In genomic region chr2:37604716-37605115, GRCh38 we compare ENCODE assay signal across 16 cellular contexts.
"Had no signal": no experiment of that assay in that cellular context is flagged by ENCODE, and none has a peak within 500 bp of the region (broad histone marks: within the 10 kb centered on the region; RNA-seq: fewer than 3 reads in every experiment).

No MANE protein-coding gene starts in this region.

- DNase-seq: activated CD4-positive, alpha-beta T cell treated with anti-CD3 and anti-CD28 coated beads, Interleukin-2, amount 50 U/mL, for 1 hour; activated naive CD4-positive, alpha-beta T cell treated with anti-CD3 and anti-CD28 coated beads for 36 hours; activated naive CD8-positive, alpha-beta T cell treated with anti-CD3 and anti-CD28 coated beads, Interleukin-2, amount 50 U/mL, for 24 hours; activated T-cell treated with anti-CD3 and anti-CD28 coated beads for 4 hours; heart left ventricle; sigmoid colon; stimulated activated CD4-positive, alpha-beta T cell treated with anti-CD3 and anti-CD28 coated beads, Interleukin-1b, Interleukin-23, amount 100 ng/mL, for 48 hours; stomach; testis had no signal

- H3K27ac Mint-ChIP-seq: activated naive CD4-positive, alpha-beta T cell treated with anti-CD3 and anti-CD28 coated beads for 36 hours; activated naive CD8-positive, alpha-beta T cell treated with anti-CD3 and anti-CD28 coated beads, Interleukin-2, amount 50 U/mL, for 24 hours; activated T-helper 17 cell treated with anti-CD3 and anti-CD28 coated beads, Interleukin-2, amount 50 U/mL, for 72 hours; neural progenitor cell had no signal

- H3K36me3 ChIP-seq: ascending aorta, cardiac muscle cell, esophagus muscularis mucosa, heart left ventricle, neural progenitor cell, sigmoid colon, stomach had no signal

- H2AFZ ChIP-seq: neural progenitor cell had no signal

- H3K9ac ChIP-seq: neural progenitor cell had no signal

- H3K4me3 Mint-ChIP-seq: activated naive CD4-positive, alpha-beta T cell treated with anti-CD3 and anti-CD28 coated beads for 36 hours; activated naive CD8-positive, alpha-beta T cell treated with anti-CD3 and anti-CD28 coated beads, Interleukin-2, amount 50 U/mL, for 24 hours; activated T-helper 17 cell treated with anti-CD3 and anti-CD28 coated beads, Interleukin-2, amount 50 U/mL, for 72 hours; neural progenitor cell had no signal

- H3K4me2 ChIP-seq: neural progenitor cell had no signal

- H3K27me3 Mint-ChIP-seq: activated naive CD8-positive, alpha-beta T cell treated with anti-CD3 and anti-CD28 coated beads, Interleukin-2, amount 50 U/mL, for 24 hours; activated T-helper 17 cell treated with anti-CD3 and anti-CD28 coated beads, Interleukin-2, amount 50 U/mL, for 72 hours had no signal

- H3K9me3 ChIP-seq: sigmoid colon, testis had no signal

- H3K4me3 ChIP-seq: ascending aorta, cardiac muscle cell, esophagus muscularis mucosa, heart left ventricle, lung, neural progenitor cell, sigmoid colon, stomach, testis had no signal

- H3K36me3 Mint-ChIP-seq: neural progenitor cell had no signal

- ATAC-seq: activated CD4-positive, CD25-positive, alpha-beta regulatory T cell treated with anti-CD3 and anti-CD28 coated beads, Interleukin-2, amount 50 U/mL, for 24 hours; activated naive CD8-positive, alpha-beta T cell treated with anti-CD3 and anti-CD28 coated beads, Interleukin-2, amount 50 U/mL, for 24 hours; activated T-helper 17 cell treated with anti-CD3 and anti-CD28 coated beads, Interleukin-2, amount 50 U/mL, for 72 hours; heart left ventricle had no signal

- H3K4me1 ChIP-seq: neural progenitor cell, sigmoid colon, testis had no signal

- H3K27ac ChIP-seq: ascending aorta, cardiac muscle cell, esophagus muscularis mucosa, heart left ventricle, neural progenitor cell, sigmoid colon, stomach, testis had no signal

- H3K4me1 Mint-ChIP-seq: neural progenitor cell had no signal

- H3K27me3 ChIP-seq: ascending aorta, cardiac muscle cell, esophagus muscularis mucosa, heart left ventricle, neural progenitor cell, sigmoid colon, stomach, testis had no signal
